In the genomic region with DNA sequence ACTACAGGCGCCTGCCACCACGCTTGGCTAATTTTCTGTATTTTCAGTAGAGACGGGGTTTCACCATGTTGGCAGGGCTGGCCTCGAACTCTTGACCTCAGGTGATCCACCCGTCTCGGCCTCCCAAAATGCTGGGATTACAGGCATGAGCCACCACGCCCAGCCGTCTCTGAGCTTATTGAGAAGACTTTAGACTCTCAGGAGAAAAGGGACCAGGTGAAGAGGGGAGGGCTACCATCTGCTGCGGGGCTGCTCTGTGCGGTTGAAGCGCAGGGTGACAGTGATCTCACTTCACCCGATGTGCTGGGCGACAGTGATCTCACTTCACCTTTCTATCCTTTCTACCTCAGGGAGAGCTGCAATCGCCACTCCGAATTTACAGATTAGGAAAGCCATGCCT, we compare ENCODE assay signal across 29 cellular contexts.
"Had no signal": no experiment of that assay in that cellular context is flagged by ENCODE, and none has a peak within 500 bp of the region (broad histone marks: within the 10 kb centered on the region; RNA-seq: fewer than 3 reads in every experiment).

No MANE protein-coding gene starts in this region.

- H3K9ac ChIP-seq: parathyroid adenoma had no signal

- H2AFZ ChIP-seq: parathyroid adenoma had no signal

- H3K4me1 ChIP-seq: left lung, lower lobe of right lung, parathyroid adenoma, right atrium auricular region, right lobe of liver, stomach, testis, thyroid gland, transverse colon, upper lobe of left lung, vagina had no signal

- H3K4me3 Mint-ChIP-seq: immature natural killer cell; naive thymus-derived CD8-positive, alpha-beta T cell; nephron; neural crest cell; stimulated activated naive B cell treated with anti-CD40 and anti-IgM and Interleukin-4, amounts not matched to agents 10 μg/mL and 1 μg/mL and 100 μg/mL, for 72 hours had no signal

- DNase-seq: hypothalamus; immature natural killer cell; kidney; left colon; left lung; lower lobe of right lung; mammary epithelial cell; mesenchymal stem cell; naive thymus-derived CD8-positive, alpha-beta T cell; occipital lobe; stimulated activated CD4-positive, alpha-beta T cell treated with anti-CD3 and anti-CD28 coated beads, Interleukin-15, amount 100 ng/mL, for 24 hours; stimulated activated CD4-positive, alpha-beta T cell treated with anti-CD3 and anti-CD28 coated beads, Interleukin-2, amount 100 ng/mL, for 24 hours; stimulated activated CD4-positive, alpha-beta T cell treated with anti-CD3 and anti-CD28 coated beads, Interleukin-4, amount 100 ng/mL, for 1 hour; stimulated activated naive B cell treated with anti-CD40 and anti-IgM and Interleukin-4, amounts not matched to agents 10 μg/mL and 1 μg/mL and 100 μg/mL, for 72 hours; stimulated activated naive CD8-positive, alpha-beta T cell treated with anti-CD3 and anti-CD28 coated beads, Interleukin-15, Interleukin-2, amounts not matched to agents 100 U/mL and 50 U/mL, for 24 hours; stomach; testis; thyroid gland; transverse colon had no signal

- ATAC-seq: left colon; left lung; lower lobe of right lung; naive thymus-derived CD8-positive, alpha-beta T cell; right lobe of liver; stimulated activated naive B cell treated with anti-CD40 and anti-IgM and Interleukin-4, amounts not matched to agents 10 μg/mL and 1 μg/mL and 100 μg/mL, for 72 hours; stimulated activated naive CD8-positive, alpha-beta T cell treated with anti-CD3 and anti-CD28 coated beads, Interleukin-15, Interleukin-2, amounts not matched to agents 100 U/mL and 50 U/mL, for 24 hours had no signal

- H3K27ac ChIP-seq: left lung, lower lobe of right lung, neutrophil, parathyroid adenoma, right atrium auricular region, right lobe of liver, stomach, testis, thyroid gland, transverse colon, upper lobe of left lung, vagina had no signal

- H3K27me3 Mint-ChIP-seq: naive thymus-derived CD8-positive, alpha-beta T cell; progenitor cell of endocrine pancreas; stimulated activated naive B cell treated with anti-CD40 and anti-IgM and Interleukin-4, amounts not matched to agents 10 μg/mL and 1 μg/mL and 100 μg/mL, for 72 hours had no signal

- H3K27ac Mint-ChIP-seq: nephron; progenitor cell of endocrine pancreas; stimulated activated naive B cell treated with anti-CD40 and anti-IgM and Interleukin-4, amounts not matched to agents 10 μg/mL and 1 μg/mL and 100 μg/mL, for 72 hours had no signal

- H3K4me2 ChIP-seq: smooth muscle cell had no signal

- H3K4me1 Mint-ChIP-seq: naive thymus-derived CD8-positive, alpha-beta T cell; nephron; neural crest cell; stimulated activated naive B cell treated with anti-CD40 and anti-IgM and Interleukin-4, amounts not matched to agents 10 μg/mL and 1 μg/mL and 100 μg/mL, for 72 hours had no signal

- H3K27me3 ChIP-seq: left lung, neutrophil, right atrium auricular region, right lobe of liver, stomach, testis, thyroid gland, transverse colon, upper lobe of left lung, vagina had no signal

- H3K9me3 Mint-ChIP-seq: immature natural killer cell; naive thymus-derived CD8-positive, alpha-beta T cell; nephron; stimulated activated naive B cell treated with anti-CD40 and anti-IgM and Interleukin-4, amounts not matched to agents 10 μg/mL and 1 μg/mL and 100 μg/mL, for 72 hours had no signal

- H3K79me2 ChIP-seq: parathyroid adenoma had no signal

- H3K9me3 ChIP-seq: left lung, lower lobe of right lung, neutrophil, right atrium auricular region, right lobe of liver, stomach, testis, thyroid gland, transverse colon, upper lobe of left lung, vagina had no signal
